In genomic region chr7:154640266-154640865, GRCh38 we compare ENCODE assay signal across 15 cellular contexts.
DNase-seq lines count a peak whose midpoint lies in the region; ATAC-seq, FAIRE-seq and TF ChIP-seq lines count a peak whose summit lies in the region.
"Had no signal": no experiment of that assay in that cellular context is flagged by ENCODE, and none has a peak within 500 bp of the region (broad histone marks: within the 10 kb centered on the region; RNA-seq: fewer than 3 reads in every experiment).

No MANE protein-coding gene starts in this region.

- no peaks in the 10 kb centered on the region for H3K27me3 Mint-ChIP-seq in neural crest cell (ENCODE audit: low read depth)
- H3K27me3 Mint-ChIP-seq: activated naive CD8-positive, alpha-beta T cell treated with anti-CD3 and anti-CD28 coated beads, Interleukin-2, amount 10 ng/mL, durations not matched to agents 7 days and 5 days; dendritic cell treated with granulocyte-macrophage colony-stimulating factor and Interleukin-4, amounts not matched to agents 40 ng/mL and 50 ng/mL, for 4 days; stimulated activated naive CD8-positive, alpha-beta T cell treated with anti-CD3 and anti-CD28 coated beads, Interleukin-15, Interleukin-2, amounts not matched to agents 100 ng/mL and 50 ng/mL, for 24 hours had no signal

- H3K4me3 Mint-ChIP-seq in neural crest cell, result no peak overlapping the region
- H3K4me3 Mint-ChIP-seq: activated naive CD8-positive, alpha-beta T cell treated with anti-CD3 and anti-CD28 coated beads, Interleukin-2, amount 10 ng/mL, durations not matched to agents 7 days and 5 days; CD8-positive, alpha-beta T cell; dendritic cell treated with granulocyte-macrophage colony-stimulating factor and Interleukin-4, amounts not matched to agents 40 ng/mL and 50 ng/mL, for 4 days; stimulated activated naive CD8-positive, alpha-beta T cell treated with anti-CD3 and anti-CD28 coated beads, Interleukin-15, Interleukin-2, amounts not matched to agents 100 ng/mL and 50 ng/mL, for 24 hours had no signal

- peak; percentile 6 for DNase-seq in ELF-1 (ENCODE audit: low read depth, low spot score)
- DNase-seq in M059J (ENCODE audit: low read depth), result peak; percentile 22
- DNase-seq in astrocyte of the hippocampus (ENCODE audit: low read depth, low spot score), result peak; percentile 9
- no peak for DNase-seq in neural crest cell (ENCODE audit: low read depth, low spot score)
- no peak for DNase-seq in KG1 (lab: John Stamatoyannopoulos, UW)
- DNase-seq in NCI-H187 treated with DMSO at 0.1 percent for 48 hours (lab: John Stamatoyannopoulos, UW), result no peak
- no peak for DNase-seq in urothelium cell line (ENCODE audit: low spot score)
- DNase-seq: activated naive CD8-positive, alpha-beta T cell treated with anti-CD3 and anti-CD28 coated beads, Interleukin-2, amount 10 ng/mL, durations not matched to agents 7 days and 5 days; CD8-positive, alpha-beta T cell; foreskin fibroblast; T1000 had no signal

- no peak overlapping the region for H3K27ac Mint-ChIP-seq in neural crest cell (ENCODE audit: unreplicated experiment)
- H3K27ac Mint-ChIP-seq: activated naive CD8-positive, alpha-beta T cell treated with anti-CD3 and anti-CD28 coated beads, Interleukin-2, amount 10 ng/mL, durations not matched to agents 7 days and 5 days; CD8-positive, alpha-beta T cell; dendritic cell treated with granulocyte-macrophage colony-stimulating factor and Interleukin-4, amounts not matched to agents 40 ng/mL and 50 ng/mL, for 4 days; stimulated activated naive CD8-positive, alpha-beta T cell treated with anti-CD3 and anti-CD28 coated beads, Interleukin-15, Interleukin-2, amounts not matched to agents 100 ng/mL and 50 ng/mL, for 24 hours had no signal

- no peak for FAIRE-seq in urothelium cell line (lab: Jason Lieb, UNC)
- FAIRE-seq: GM12892 had no signal

- peaks cover 7% of the 10 kb centered on the region for H3K9me3 Mint-ChIP-seq in neural crest cell

- H3K4me1 Mint-ChIP-seq in neural crest cell, result peaks cover 10% of the 10 kb centered on the region
- H3K4me1 Mint-ChIP-seq: activated naive CD8-positive, alpha-beta T cell treated with anti-CD3 and anti-CD28 coated beads, Interleukin-2, amount 10 ng/mL, durations not matched to agents 7 days and 5 days had no signal

- H3K36me3 Mint-ChIP-seq in neural crest cell (ENCODE audit: low read depth), result no peaks in the 10 kb centered on the region
- H3K36me3 Mint-ChIP-seq: activated naive CD8-positive, alpha-beta T cell treated with anti-CD3 and anti-CD28 coated beads, Interleukin-2, amount 10 ng/mL, durations not matched to agents 7 days and 5 days; CD8-positive, alpha-beta T cell had no signal

- ATAC-seq in GM18519 (IDR thresholded peaks at IDR 0.05; ENCODE audit: low FRiP score, unreplicated experiment), result no peak
- ATAC-seq: CD8-positive, alpha-beta T cell had no signal

- peak; percentile 57 for TF ChIP-seq CTCF in neural crest cell (conservative IDR thresholded peaks at IDR 0.05)

Comparison
In these comparisons a context has a peak if more than half of its experiments do, and no peak if none do; other contexts are left out.
1. DNase-seq: peak in ELF-1 (single experiment), M059J (single experiment) and astrocyte of the hippocampus (single experiment); none in neural crest cell (single experiment), KG1 (single experiment), NCI-H187 treated with DMSO at 0.1 percent for 48 hours (single experiment) and urothelium cell line (single experiment).